Comparison of ENCODE assay signal across 9 cellular contexts in genomic region chr18:25164211-25164836, GRCh38.
A peak's percentile ranks its signal among the peaks of the same experiment; 100 is the strongest.
DNase-seq lines count a peak whose midpoint lies in the region; ATAC-seq lines count a peak whose summit lies in the region.
"Had no signal": no experiment of that assay in that cellular context is flagged by ENCODE, and none has a peak within 500 bp of the region (broad histone marks: within the 10 kb centered on the region; RNA-seq: fewer than 3 reads in every experiment).

No MANE protein-coding gene starts in this region.

- H3K27me3 Mint-ChIP-seq in memory B cell: no peaks in the 10 kb centered on the region

- H3K36me3 ChIP-seq in SJSA1: no peaks in the 10 kb centered on the region

- ATAC-seq in GM18502 (IDR thresholded peaks at IDR 0.05; ENCODE audit: poor library complexity, unreplicated experiment): peak; percentile 35
- peak; percentile 31 for ATAC-seq in GM21786 (IDR thresholded peaks at IDR 0.05; ENCODE audit: unreplicated experiment)
- peak; percentile 24 for ATAC-seq in memory B cell (ENCODE audit: low read depth)

- H3K36me3 Mint-ChIP-seq in memory B cell: no peaks in the 10 kb centered on the region

- peak overlapping the region; percentile 27 for H3K4me3 ChIP-seq in SJSA1

- H3K27ac Mint-ChIP-seq in memory B cell: peak overlapping the region; percentile 30

- H3K9me3 ChIP-seq in SJSA1 (replicated peaks): no peaks in the 10 kb centered on the region

- no peaks in the 10 kb centered on the region for H3K9me3 Mint-ChIP-seq in memory B cell

- no peaks in the 10 kb centered on the region for H3K27me3 ChIP-seq in SJSA1 (replicated peaks)

- H3K4me1 ChIP-seq in SJSA1 (replicated peaks): peaks cover 5% of the 10 kb centered on the region; the same call in 1 of the 2 replicates

- H3K4me3 Mint-ChIP-seq in memory B cell: peak overlapping the region; percentile 71

- peaks cover 11% of the 10 kb centered on the region for H3K4me1 Mint-ChIP-seq in memory B cell

- DNase-seq in SJSA1 (ENCODE audit: low read depth in 1 of 2, low spot score in 2 of 2) (peak in 1 of 2 experiments; percentile 3), memory B cell (ENCODE audit: low spot score in 2 of 2) (no peak), mesenteric fat pad (ENCODE audit: low spot score) (no peak), NCI-H345 (lab: John Stamatoyannopoulos, UW) (no peak), DMS153 treated with DMSO at 0.1 percent for 48 hours (lab: John Stamatoyannopoulos, UW; ENCODE audit: unreplicated experiment) (no peak)
- DNase-seq in stimulated activated CD4-positive, alpha-beta T cell treated with anti-CD3 and anti-CD28 coated beads, Interleukin-4, amount 100 ng/mL, for 24 hours: no peak

- no peak overlapping the region for H3K27ac ChIP-seq in SJSA1
- H3K27ac ChIP-seq: epithelial cell of prostate had no signal
